ENCODE assay signal across 1 cellular context in the genomic region with DNA sequence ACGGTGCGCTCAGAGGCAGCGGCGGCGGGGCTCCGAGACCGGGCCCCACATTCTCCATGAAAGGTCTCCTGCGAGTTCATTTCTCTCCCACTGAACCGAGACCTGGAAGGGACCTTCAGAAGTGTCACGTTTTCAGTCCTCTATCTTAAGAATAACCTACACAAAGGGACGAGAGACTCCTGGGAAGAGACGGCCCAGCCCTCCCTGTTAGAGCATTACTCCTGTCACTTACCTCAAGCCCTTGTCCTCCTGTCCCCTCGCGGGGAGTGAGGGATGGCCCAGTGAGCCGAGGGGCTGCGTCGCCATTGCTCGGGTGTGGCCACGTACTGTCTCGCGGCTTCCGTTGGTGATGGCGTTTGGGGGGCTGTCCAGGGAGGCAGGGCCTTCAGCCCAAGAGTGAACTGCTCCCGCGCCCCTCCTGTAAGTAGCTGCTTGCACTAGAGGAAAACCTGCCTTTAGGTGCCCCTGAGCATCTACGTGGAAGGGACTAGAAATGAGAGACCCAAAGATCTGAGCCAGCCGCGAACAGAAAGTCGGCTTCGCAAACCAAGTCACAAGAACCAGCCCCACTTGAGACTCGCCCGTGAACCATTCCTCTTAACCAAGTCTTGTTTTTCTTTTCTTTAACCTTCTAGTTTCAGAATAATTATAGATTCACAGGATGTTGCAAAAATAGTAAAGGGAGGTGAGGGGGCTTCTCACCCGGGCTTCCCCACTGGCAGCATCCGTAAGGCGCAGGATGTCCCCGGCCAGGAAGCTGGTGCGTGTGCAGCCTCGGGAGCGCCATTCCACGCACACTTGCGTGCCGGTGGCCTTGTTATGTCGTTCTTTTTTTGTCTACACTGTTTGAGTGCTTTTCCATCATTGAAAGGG.
TF ChIP-seq lines count a peak whose summit lies in the region.

No MANE protein-coding gene starts in this region.

TF ChIP-seq in K562, 482 proteins besides CTCF, POLR2A, EP300 and RAD21:
- 0 out of 2 replicates have a peak, but pooled peaks have one; percentile 26 for TF ChIP-seq POLR2G (IDR thresholded peaks at IDR 0.05; ENCODE audit: low read depth, low read length)
- TF ChIP-seq ARNT (IDR thresholded peaks at IDR 0.05) = no peak
- TF ChIP-seq, protein P1, sequence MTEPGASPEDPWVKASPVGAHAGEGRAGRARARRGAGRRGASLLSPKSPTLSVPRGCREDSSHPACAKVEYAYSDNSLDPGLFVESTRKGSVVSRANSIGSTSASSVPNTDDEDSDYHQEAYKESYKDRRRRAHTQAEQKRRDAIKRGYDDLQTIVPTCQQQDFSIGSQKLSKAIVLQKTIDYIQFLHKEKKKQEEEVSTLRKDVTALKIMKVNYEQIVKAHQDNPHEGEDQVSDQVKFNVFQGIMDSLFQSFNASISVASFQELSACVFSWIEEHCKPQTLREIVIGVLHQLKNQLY (CRISPR knock-in tag; conservative IDR thresholded peaks at IDR 0.05) = no peak
- TF ChIP-seq ZSCAN32 (CRISPR knock-in tag; IDR thresholded peaks at IDR 0.05) = no peak
TF ChIP-seq in K562: peak in this region for 1.
